ENCODE assay signal across 8 cellular contexts in genomic region chr19:38929929-38930775, GRCh38. TPM values are rescaled to one million over a fixed set of nuclear protein-coding genes. Genes with fewer than 3 reads are reported as not detected.
A peak's percentile ranks its signal among the peaks of the same experiment; 100 is the strongest.
DNase-seq lines count a peak whose midpoint lies in the region; ATAC-seq and TF ChIP-seq lines count a peak whose summit lies in the region.

A gene with protein sequence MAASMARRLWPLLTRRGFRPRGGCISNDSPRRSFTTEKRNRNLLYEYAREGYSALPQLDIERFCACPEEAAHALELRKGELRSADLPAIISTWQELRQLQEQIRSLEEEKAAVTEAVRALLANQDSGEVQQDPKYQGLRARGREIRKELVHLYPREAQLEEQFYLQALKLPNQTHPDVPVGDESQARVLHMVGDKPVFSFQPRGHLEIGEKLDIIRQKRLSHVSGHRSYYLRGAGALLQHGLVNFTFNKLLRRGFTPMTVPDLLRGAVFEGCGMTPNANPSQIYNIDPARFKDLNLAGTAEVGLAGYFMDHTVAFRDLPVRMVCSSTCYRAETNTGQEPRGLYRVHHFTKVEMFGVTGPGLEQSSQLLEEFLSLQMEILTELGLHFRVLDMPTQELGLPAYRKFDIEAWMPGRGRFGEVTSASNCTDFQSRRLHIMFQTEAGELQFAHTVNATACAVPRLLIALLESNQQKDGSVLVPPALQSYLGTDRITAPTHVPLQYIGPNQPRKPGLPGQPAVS (minus strand): TSS chr19:38930763. CDS start chr19:38930736, 27 bp downstream.

- H3K36me3 Mint-ChIP-seq in WTC11 (peaks cover 51% of the 10 kb centered on the region), immature natural killer cell (peaks cover 6 to 10% (median 9%) of the 10 kb centered on the region in 3 donors)

- peaks cover 10% of the 10 kb centered on the region for H3K4me1 Mint-ChIP-seq in WTC11
- H3K4me1 Mint-ChIP-seq in immature natural killer cell, result peaks cover 68 to 69% of the 10 kb centered on the region in 2 donors

- H3K27ac Mint-ChIP-seq in WTC11, result peak within 1 kb of the TSS; percentile 98
- peak within 1 kb of the TSS; percentile 94 to 99 (median 96) for H3K27ac Mint-ChIP-seq in immature natural killer cell

- H3K27ac ChIP-seq in caudate nucleus (ENCODE audit: low read depth, low read length), result peak within 1 kb of the TSS; percentile 98

- peaks cover 4% of the 10 kb centered on the region; the same call in 1 of the 2 replicates for H3K27me3 Mint-ChIP-seq in WTC11 (ENCODE audit: low read depth)
- peaks cover 11 to 26% (median 21%) of the 10 kb centered on the region in 3 donors for H3K27me3 Mint-ChIP-seq in immature natural killer cell (ENCODE audit: low read depth in 3 of 3)

- POLR2A ChIA-PET in WTC11 (lab: Charles Lee), result interaction anchor here (0.5 to 1.4 kb wide), 7 partner anchors 9 to 478 kb away, joined by 3 to 8 read pairs (median 4); partner anchors contain the start of genes CAPN12 and FBXO17

- CTCF ChIA-PET in WTC11 (lab: Charles Lee), result interaction anchor here (0.5 to 4.5 kb wide), 74 partner anchors 8 to 543 kb away, joined by 3 to 32 read pairs (median 5); partner anchors contain the start of genes ACTN4, CAPN12, CCER2 and ECH1

- ATAC-seq in GM19023 (IDR thresholded peaks at IDR 0.05; ENCODE audit: unreplicated experiment) (peak; percentile 69), HG03280 (IDR thresholded peaks at IDR 0.05; ENCODE audit: unreplicated experiment) (peak; percentile 69), WTC11 (peak; percentile 55)

- H3K4me3 Mint-ChIP-seq in WTC11 (peak within 1 kb of the TSS; percentile 82), immature natural killer cell (peak within 1 kb of the TSS; percentile 97 to 99 (median 98))

- DNase-seq in AG09309 (ENCODE audit: low read depth), result peak; percentile 76
- DNase-seq in NCI-H226, result peak; percentile 74
- DNase-seq in WTC11 (ENCODE audit: low spot score), result peak; percentile 94
- peak in 60 of 61 donors; percentile 55 to 100 (median 96) for DNase-seq in caudate nucleus (lab: John Stamatoyannopoulos, UW)
- peak; percentile 96 to 98 (median 97) for DNase-seq in immature natural killer cell
- DNase-seq in smooth muscle cell of the brain vasculature (ENCODE audit: low read depth, low spot score), result peak; percentile 90

- TF ChIP-seq CTCF in AG09309 (IDR thresholded peaks at IDR 0.05; ENCODE audit: control insufficient read depth, insufficient read depth, low read depth, low read length, missing control alignments) (peak; percentile 95), WTC11 (IDR thresholded peaks at IDR 0.05) (peak; percentile 86; the same call in 1 of the 2 replicates)

- peaks cover 16% of the 10 kb centered on the region for H3K9me3 Mint-ChIP-seq in WTC11
- H3K9me3 Mint-ChIP-seq in immature natural killer cell, result peaks cover 0 to 2% (median 0%) of the 10 kb centered on the region in 6 donors

- H3K4me3 ChIP-seq in AG09309 (ENCODE audit: control insufficient read depth, low read depth, low read length), result peak within 1 kb of the TSS; percentile 96

TF ChIP-seq in WTC11, 78 proteins besides CTCF, POLR2A, EP300 and RAD21:
- TF ChIP-seq ZNF232 (CRISPR knock-in tag; IDR thresholded peaks at IDR 0.05) (0 out of 2 replicates have a peak, but pooled peaks have one; percentile 14), ZNF263 (CRISPR knock-in tag; IDR thresholded peaks at IDR 0.05; ENCODE audit: low read depth) (no peak), HMGA2 (CRISPR knock-in tag; IDR thresholded peaks at IDR 0.05) (no peak), FOXP1 (CRISPR knock-in tag; IDR thresholded peaks at IDR 0.05; ENCODE audit: borderline replicate concordance) (no peak), SOX15 (CRISPR knock-in tag; IDR thresholded peaks at IDR 0.05) (no peak), E2F5 (CRISPR knock-in tag; IDR thresholded peaks at IDR 0.05) (0 out of 2 replicates have a peak, but pooled peaks have one; percentile 42), ETV6 (CRISPR knock-in tag; IDR thresholded peaks at IDR 0.05) (0 out of 2 replicates have a peak, but pooled peaks have one; percentile 43), ZNF121 (CRISPR knock-in tag; IDR thresholded peaks at IDR 0.05) (no peak), E2F1 (CRISPR knock-in tag; IDR thresholded peaks at IDR 0.05) (no peak), GABPB1 (CRISPR knock-in tag; IDR thresholded peaks at IDR 0.05) (peak; percentile 16; the same call in 1 of the 2 replicates), PRRX2 (CRISPR knock-in tag; IDR thresholded peaks at IDR 0.05) (no peak), IRF2 (CRISPR knock-in tag; IDR thresholded peaks at IDR 0.05; ENCODE audit: borderline replicate concordance, low read depth) (no peak)
- TF ChIP-seq, protein P1, sequence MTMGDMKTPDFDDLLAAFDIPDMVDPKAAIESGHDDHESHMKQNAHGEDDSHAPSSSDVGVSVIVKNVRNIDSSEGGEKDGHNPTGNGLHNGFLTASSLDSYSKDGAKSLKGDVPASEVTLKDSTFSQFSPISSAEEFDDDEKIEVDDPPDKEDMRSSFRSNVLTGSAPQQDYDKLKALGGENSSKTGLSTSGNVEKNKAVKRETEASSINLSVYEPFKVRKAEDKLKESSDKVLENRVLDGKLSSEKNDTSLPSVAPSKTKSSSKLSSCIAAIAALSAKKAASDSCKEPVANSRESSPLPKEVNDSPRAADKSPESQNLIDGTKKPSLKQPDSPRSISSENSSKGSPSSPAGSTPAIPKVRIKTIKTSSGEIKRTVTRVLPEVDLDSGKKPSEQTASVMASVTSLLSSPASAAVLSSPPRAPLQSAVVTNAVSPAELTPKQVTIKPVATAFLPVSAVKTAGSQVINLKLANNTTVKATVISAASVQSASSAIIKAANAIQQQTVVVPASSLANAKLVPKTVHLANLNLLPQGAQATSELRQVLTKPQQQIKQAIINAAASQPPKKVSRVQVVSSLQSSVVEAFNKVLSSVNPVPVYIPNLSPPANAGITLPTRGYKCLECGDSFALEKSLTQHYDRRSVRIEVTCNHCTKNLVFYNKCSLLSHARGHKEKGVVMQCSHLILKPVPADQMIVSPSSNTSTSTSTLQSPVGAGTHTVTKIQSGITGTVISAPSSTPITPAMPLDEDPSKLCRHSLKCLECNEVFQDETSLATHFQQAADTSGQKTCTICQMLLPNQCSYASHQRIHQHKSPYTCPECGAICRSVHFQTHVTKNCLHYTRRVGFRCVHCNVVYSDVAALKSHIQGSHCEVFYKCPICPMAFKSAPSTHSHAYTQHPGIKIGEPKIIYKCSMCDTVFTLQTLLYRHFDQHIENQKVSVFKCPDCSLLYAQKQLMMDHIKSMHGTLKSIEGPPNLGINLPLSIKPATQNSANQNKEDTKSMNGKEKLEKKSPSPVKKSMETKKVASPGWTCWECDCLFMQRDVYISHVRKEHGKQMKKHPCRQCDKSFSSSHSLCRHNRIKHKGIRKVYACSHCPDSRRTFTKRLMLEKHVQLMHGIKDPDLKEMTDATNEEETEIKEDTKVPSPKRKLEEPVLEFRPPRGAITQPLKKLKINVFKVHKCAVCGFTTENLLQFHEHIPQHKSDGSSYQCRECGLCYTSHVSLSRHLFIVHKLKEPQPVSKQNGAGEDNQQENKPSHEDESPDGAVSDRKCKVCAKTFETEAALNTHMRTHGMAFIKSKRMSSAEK (CRISPR knock-in tag; IDR thresholded peaks at IDR 0.05; ENCODE audit: borderline replicate concordance), result no peak
- TF ChIP-seq, protein P2, sequence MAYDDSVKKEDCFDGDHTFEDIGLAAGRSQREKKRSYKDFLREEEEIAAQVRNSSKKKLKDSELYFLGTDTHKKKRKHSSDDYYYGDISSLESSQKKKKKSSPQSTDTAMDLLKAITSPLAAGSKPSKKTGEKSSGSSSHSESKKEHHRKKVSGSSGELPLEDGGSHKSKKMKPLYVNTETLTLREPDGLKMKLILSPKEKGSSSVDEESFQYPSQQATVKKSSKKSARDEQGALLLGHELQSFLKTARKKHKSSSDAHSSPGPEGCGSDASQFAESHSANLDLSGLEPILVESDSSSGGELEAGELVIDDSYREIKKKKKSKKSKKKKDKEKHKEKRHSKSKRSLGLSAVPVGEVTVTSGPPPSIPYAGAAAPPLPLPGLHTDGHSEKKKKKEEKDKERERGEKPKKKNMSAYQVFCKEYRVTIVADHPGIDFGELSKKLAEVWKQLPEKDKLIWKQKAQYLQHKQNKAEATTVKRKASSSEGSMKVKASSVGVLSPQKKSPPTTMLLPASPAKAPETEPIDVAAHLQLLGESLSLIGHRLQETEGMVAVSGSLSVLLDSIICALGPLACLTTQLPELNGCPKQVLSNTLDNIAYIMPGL (CRISPR knock-in tag; IDR thresholded peaks at IDR 0.05), result peak; percentile 34; the same call in 1 of the 2 replicates
- TF ChIP-seq, protein P3, sequence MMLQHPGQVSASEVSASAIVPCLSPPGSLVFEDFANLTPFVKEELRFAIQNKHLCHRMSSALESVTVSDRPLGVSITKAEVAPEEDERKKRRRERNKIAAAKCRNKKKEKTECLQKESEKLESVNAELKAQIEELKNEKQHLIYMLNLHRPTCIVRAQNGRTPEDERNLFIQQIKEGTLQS (CRISPR knock-in tag; conservative IDR thresholded peaks at IDR 0.05), result no peak

RNA-seq across cellular contexts. Expression of the gene that starts here (rescaled TPM):
- 66.4 to 74.7 TPM (median 69.6 TPM) in 3 replicates for total RNA-seq in WTC11 (2021)
- polyA plus RNA-seq in immature natural killer cell, result 10 to 100 TPM; 12.7 to 21.7 (median 19.6) TPM

Comparison
In these comparisons a context has a peak if more than half of its experiments do, and no peak if none do; other contexts are left out.
1. Peak in every context shown above with its lines: DNase-seq, ATAC-seq, H3K4me3 ChIP-seq and H3K27ac ChIP-seq.